ENCODE assay signal across 25 cellular contexts in genomic region chr7:105391429-105391828, GRCh38.
"Had no signal": no experiment of that assay in that cellular context is flagged by ENCODE, and none has a peak within 500 bp of the region (broad histone marks: within the 10 kb centered on the region; RNA-seq: fewer than 3 reads in every experiment).

No MANE protein-coding gene starts in this region.

- H3K4me1 ChIP-seq: ascending aorta, breast epithelium, colonic mucosa had no signal

- H3K36me3 ChIP-seq: ascending aorta, breast epithelium, cardiac muscle cell, colonic mucosa had no signal

- FAIRE-seq: frontal cortex had no signal

- ATAC-seq: activated naive CD4-positive, alpha-beta T cell treated with anti-CD3 and anti-CD28 coated beads, Interleukin-2, amount 50 U/mL, for 72 hours; esophagus mucosa had no signal

- DNase-seq: activated CD4-positive, alpha-beta T cell treated with anti-CD3 and anti-CD28 coated beads for 48 hours; activated CD4-positive, alpha-beta T cell treated with anti-CD3 and anti-CD28 coated beads, Interleukin-2, amount 50 U/mL, for 1 hour; activated CD4-positive, alpha-beta T cell treated with anti-CD3 and anti-CD28 coated beads, Interleukin-2, amount 50 U/mL, for 48 hours; activated CD8-positive, alpha-beta memory T cell treated with anti-CD3 and anti-CD28 coated beads, Interleukin-2, amount 50 U/mL, for 48 hours; activated gamma-delta T cell; activated naive CD4-positive, alpha-beta T cell; activated naive CD4-positive, alpha-beta T cell treated with anti-CD3 and anti-CD28 coated beads, Interleukin-2, amount 10 ng/mL, durations not matched to agents 7 days and 5 days; activated naive CD8-positive, alpha-beta T cell treated with anti-CD3 and anti-CD28 coated beads, Interleukin-2, amount 10 ng/mL, durations not matched to agents 7 days and 5 days; activated T-cell treated with anti-CD3 and anti-CD28 coated beads for 4 hours; activated T-cell treated with anti-CD3 and anti-CD28 coated beads, Interleukin-2, amount 50 U/mL, for 48 hours; cerebellar nuclear complex; colonic mucosa; dorsolateral prefrontal cortex; effector memory CD4-positive, alpha-beta T cell; endodermal cell; foreskin fibroblast; T-helper 1 cell; T-helper 17 cell; T1000 had no signal

- H3K9me3 ChIP-seq: ascending aorta, breast epithelium, colonic mucosa had no signal

- H3K4me3 ChIP-seq: ascending aorta, breast epithelium, cardiac muscle cell, colonic mucosa, dorsolateral prefrontal cortex had no signal

- H3K27ac ChIP-seq: ascending aorta, breast epithelium, cardiac muscle cell, colonic mucosa, dorsolateral prefrontal cortex had no signal

- H3K27me3 ChIP-seq: ascending aorta, breast epithelium, cardiac muscle cell, colonic mucosa, dorsolateral prefrontal cortex had no signal
